Comparison of ENCODE assay signal across 8 cellular contexts in genomic region chr3:192566706-192567290, GRCh38.
DNase-seq lines count a peak whose midpoint lies in the region; ATAC-seq and TF ChIP-seq lines count a peak whose summit lies in the region.

No MANE protein-coding gene starts in this region.

- no peak overlapping the region for H3K27ac ChIP-seq in caudate nucleus (ENCODE audit: low read depth, low read length)

- DNase-seq in Ammon's horn (ENCODE audit: low spot score) (peak; percentile 93), NCI-H2196 treated with DMSO at 0.1 percent for 48 hours (lab: John Stamatoyannopoulos, UW; ENCODE audit: unreplicated experiment) (peak; percentile 85), caudate nucleus (lab: John Stamatoyannopoulos, UW) (peak in 59 of 61 donors; percentile 1 to 94 (median 60)), kidney glomerular epithelial cell (lab: John Stamatoyannopoulos, UW) (peak; percentile 59)
- peak; percentile 52 to 58 for DNase-seq in stimulated activated CD4-positive, alpha-beta T cell treated with anti-CD3 and anti-CD28 coated beads, Interleukin-4, amount 100 ng/mL, for 48 hours (ENCODE audit: low read depth in 2 of 2)

- TF ChIP-seq CTCF in WI38 (IDR thresholded peaks at IDR 0.05; ENCODE audit: low read depth, low read length) = peak; percentile 41

- ATAC-seq in GM18907 (IDR thresholded peaks at IDR 0.05; ENCODE audit: unreplicated experiment) = peak; percentile 84
- peak; percentile 85 for ATAC-seq in HG03175 (IDR thresholded peaks at IDR 0.05; ENCODE audit: unreplicated experiment)

- no peak overlapping the region for H3K4me3 ChIP-seq in WI38 (ENCODE audit: low read depth, low read length)
